In genomic region chr19:42352216-42352892, GRCh38 we compare ENCODE assay signal across 1 cellular context.
TF ChIP-seq lines count a peak whose summit lies in the region.

No MANE protein-coding gene starts in this region.

TF ChIP-seq in IMR-90, 13 proteins besides CTCF, POLR2A, EP300 and RAD21 (continued from another document):
- TF ChIP-seq, protein P1, sequence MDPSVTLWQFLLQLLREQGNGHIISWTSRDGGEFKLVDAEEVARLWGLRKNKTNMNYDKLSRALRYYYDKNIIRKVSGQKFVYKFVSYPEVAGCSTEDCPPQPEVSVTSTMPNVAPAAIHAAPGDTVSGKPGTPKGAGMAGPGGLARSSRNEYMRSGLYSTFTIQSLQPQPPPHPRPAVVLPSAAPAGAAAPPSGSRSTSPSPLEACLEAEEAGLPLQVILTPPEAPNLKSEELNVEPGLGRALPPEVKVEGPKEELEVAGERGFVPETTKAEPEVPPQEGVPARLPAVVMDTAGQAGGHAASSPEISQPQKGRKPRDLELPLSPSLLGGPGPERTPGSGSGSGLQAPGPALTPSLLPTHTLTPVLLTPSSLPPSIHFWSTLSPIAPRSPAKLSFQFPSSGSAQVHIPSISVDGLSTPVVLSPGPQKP (IDR thresholded peaks at IDR 0.05; ENCODE audit: borderline replicate concordance, low read depth, low read length): no peak
- TF ChIP-seq BHLHE40 (IDR thresholded peaks at IDR 0.05; ENCODE audit: low read depth, low read length): no peak
- no peak for TF ChIP-seq CEBPB (IDR thresholded peaks at IDR 0.05; ENCODE audit: low read depth, low read length)
